Comparison of ENCODE assay signal across 10 cellular contexts in genomic region chr6:52503344-52503747, GRCh38.
DNase-seq lines count a peak whose midpoint lies in the region; ATAC-seq and TF ChIP-seq lines count a peak whose summit lies in the region.
"Had no signal": no experiment of that assay in that cellular context is flagged by ENCODE, and none has a peak within 500 bp of the region (broad histone marks: within the 10 kb centered on the region; RNA-seq: fewer than 3 reads in every experiment).

No MANE protein-coding gene starts in this region.

- no peaks in the 10 kb centered on the region for H3F3A ChIP-seq in PC-3 (ENCODE audit: low read length, unreplicated experiment)

- H3K36me3 Mint-ChIP-seq in mesothelial cell of epicardium = peaks cover 20% of the 10 kb centered on the region
- H3K36me3 Mint-ChIP-seq: natural killer cell treated with Interleukin-12 subunit alpha and Interleukin-12 subunit beta and Interleukin-15 and Interleukin-18, amount 100 ng/mL, for 72 hours had no signal

- TF ChIP-seq CTCF in PC-3 (conservative IDR thresholded peaks at IDR 0.05; ENCODE audit: low read depth, low read length) = 0 out of 2 replicates have a peak, but pooled peaks have one; percentile 11
- TF ChIP-seq CTCF in mesothelial cell of epicardium (IDR thresholded peaks at IDR 0.05; ENCODE audit: unreplicated experiment) = no peak

- CTCF ChIA-PET in PC-3 (lab: Charles Lee) = interaction anchor here (0.5 kb wide), 1 partner anchor 169 kb away, joined by 3 read pairs; no protein-coding TSS in a partner anchor

- H3K9ac ChIP-seq in PC-3 (ENCODE audit: low read length) (no peak overlapping the region), rectal smooth muscle tissue (ENCODE audit: low read length) (no peak overlapping the region)

- no peaks in the 10 kb centered on the region for H3K27me3 Mint-ChIP-seq in mesothelial cell of epicardium (ENCODE audit: low read depth)
- H3K27me3 Mint-ChIP-seq: natural killer cell treated with Interleukin-12 subunit alpha and Interleukin-12 subunit beta and Interleukin-15 and Interleukin-18, amount 100 ng/mL, for 72 hours; stimulated activated naive CD8-positive, alpha-beta T cell treated with anti-CD3 and anti-CD28 coated beads, Interleukin-15, Interleukin-2, amounts not matched to agents 100 ng/mL and 50 ng/mL, for 24 hours had no signal

- H3K27me3 ChIP-seq in PC-3 (ENCODE audit: low read length) = no peaks in the 10 kb centered on the region
- H3K27me3 ChIP-seq in esophagus (ENCODE audit: control insufficient read depth in 1 of 2, insufficient read depth in 2 of 2, low read length in 2 of 2) = peaks cover 0 to 3% of the 10 kb centered on the region in 2 donors
- H3K27me3 ChIP-seq in rectal smooth muscle tissue (ENCODE audit: control insufficient read depth, insufficient read depth, low read length) = no peaks in the 10 kb centered on the region

- H3K4me3 ChIP-seq in PC-3 (ENCODE audit: low read length) (peak overlapping the region; percentile 46), esophagus (ENCODE audit: low read depth in 1 of 2, low read length in 2 of 2) (no peak overlapping the region), rectal smooth muscle tissue (ENCODE audit: low read length) (no peak overlapping the region)

- H3K36me3 ChIP-seq in PC-3 (ENCODE audit: low read depth, low read length) (peaks cover 19% of the 10 kb centered on the region), esophagus (ENCODE audit: control insufficient read depth in 2 of 2, insufficient read depth in 2 of 2, low read length in 1 of 2) (peaks cover 0 to 9% of the 10 kb centered on the region in 2 donors), rectal smooth muscle tissue (ENCODE audit: control insufficient read depth, insufficient read depth, low read length) (peaks cover 20% of the 10 kb centered on the region)

- POLR2A ChIA-PET in PC-3 (lab: Charles Lee; ENCODE audit: unreplicated experiment) = interaction anchor here (0.7 to 1.5 kb wide), 2 partner anchors 64 to 82 kb away, joined by 3 to 21 read pairs; no protein-coding TSS in a partner anchor

- no peak overlapping the region for H3K4me3 Mint-ChIP-seq in mesothelial cell of epicardium
- H3K4me3 Mint-ChIP-seq: natural killer cell treated with Interleukin-12 subunit alpha and Interleukin-12 subunit beta and Interleukin-15 and Interleukin-18, amount 100 ng/mL, for 72 hours; stimulated activated naive CD8-positive, alpha-beta T cell treated with anti-CD3 and anti-CD28 coated beads, Interleukin-15, Interleukin-2, amounts not matched to agents 100 ng/mL and 50 ng/mL, for 24 hours had no signal

- peaks cover 5% of the 10 kb centered on the region for H3K4me1 Mint-ChIP-seq in mesothelial cell of epicardium

- 43 to 63% methylated on average over 5 of the region's 5 CpGs for WGBS in esophagus, 2 donors

- H3K9me3 ChIP-seq in PC-3 (ENCODE audit: low read length) (no peaks in the 10 kb centered on the region), esophagus (ENCODE audit: control insufficient read depth in 2 of 2, insufficient read depth in 1 of 2, low read depth in 1 of 2, low read length in 1 of 2) (no peaks in the 10 kb centered on the region)

- intact Hi-C loops in PC-3 (cut with micrococcal nuclease) = loop anchor here (1.0 to 5.0 kb wide), 2 partner anchors 39 to 83 kb away; partner anchors contain the start of gene EFHC1

- H3K79me2 ChIP-seq in PC-3 (ENCODE audit: low read length) = no peaks in the 10 kb centered on the region

- no peak overlapping the region for H3K27ac Mint-ChIP-seq in mesothelial cell of epicardium
- H3K27ac Mint-ChIP-seq: natural killer cell treated with Interleukin-12 subunit alpha and Interleukin-12 subunit beta and Interleukin-15 and Interleukin-18, amount 100 ng/mL, for 72 hours; stimulated activated naive CD8-positive, alpha-beta T cell treated with anti-CD3 and anti-CD28 coated beads, Interleukin-15, Interleukin-2, amounts not matched to agents 100 ng/mL and 50 ng/mL, for 24 hours had no signal

- ATAC-seq in PC-3 = peak; percentile 5
- ATAC-seq in HG03135 (IDR thresholded peaks at IDR 0.05; ENCODE audit: unreplicated experiment) = no peak

- BruUV-seq in PC-3 (replicated peaks; lab: Mats Ljungman, UMichigan) = no TSS peak

- H2AFZ ChIP-seq in PC-3 (ENCODE audit: low read length) = no peak overlapping the region

- DNase-seq in EL = peak; percentile 39
- DNase-seq in PC-3 = peak; percentile 58
- no peak for DNase-seq in activated T-cell treated with anti-CD3 and anti-CD28 coated beads, Interleukin-2, amount 50 U/mL, for 1 hour
- no peak for DNase-seq in mesothelial cell of epicardium (ENCODE audit: low spot score in 2 of 2, unreplicated experiment in 2 of 2)
- no peak for DNase-seq in activated naive CD4-positive, alpha-beta T cell treated with Interleukin-2 at 50 U/mL for 16 hours

- no peaks in the 10 kb centered on the region for H3K9me3 Mint-ChIP-seq in mesothelial cell of epicardium
- H3K9me3 Mint-ChIP-seq: natural killer cell treated with Interleukin-12 subunit alpha and Interleukin-12 subunit beta and Interleukin-15 and Interleukin-18, amount 100 ng/mL, for 72 hours; stimulated activated naive CD8-positive, alpha-beta T cell treated with anti-CD3 and anti-CD28 coated beads, Interleukin-15, Interleukin-2, amounts not matched to agents 100 ng/mL and 50 ng/mL, for 24 hours had no signal

- H3K9me2 ChIP-seq in PC-3 (replicated peaks; ENCODE audit: low read length) = no peaks in the 10 kb centered on the region

- no peaks in the 10 kb centered on the region for H4K20me1 ChIP-seq in PC-3 (ENCODE audit: low read length)

- peaks cover 34% of the 10 kb centered on the region for H3K4me1 ChIP-seq in PC-3 (ENCODE audit: insufficient read depth, low read length)
- peaks cover 3 to 21% of the 10 kb centered on the region in 2 donors for H3K4me1 ChIP-seq in esophagus (ENCODE audit: control insufficient read depth in 2 of 2, insufficient read depth in 2 of 2, low read length in 1 of 2)
- peaks cover 25% of the 10 kb centered on the region for H3K4me1 ChIP-seq in rectal smooth muscle tissue (ENCODE audit: control insufficient read depth, insufficient read depth, low read length)

- H3K27ac ChIP-seq in PC-3 (ENCODE audit: low read length) (peak overlapping the region; percentile 65), esophagus (ENCODE audit: low read depth in 2 of 2, low read length in 1 of 2) (peak overlapping the region; percentile 65 to 87), rectal smooth muscle tissue (ENCODE audit: low read depth, low read length) (peak overlapping the region; percentile 61)

- peak overlapping the region; percentile 76 for H3K4me2 ChIP-seq in PC-3 (ENCODE audit: low read length)

Comparison
In these comparisons a context has a peak if more than half of its experiments do, and no peak if none do; other contexts are left out.
1. DNase-seq: peak in EL (single experiment) and PC-3 (single experiment); none in activated T-cell treated with anti-CD3 and anti-CD28 coated beads, Interleukin-2, amount 50 U/mL, for 1 hour (single experiment), mesothelial cell of epicardium (0 of 2) and activated naive CD4-positive, alpha-beta T cell treated with Interleukin-2 at 50 U/mL for 16 hours (single experiment).
2. Peak in every context shown above with its lines, with median percentiles within 50 percentile points of each other: H3K27ac ChIP-seq.